In genomic region chr4:108762559-108763225, GRCh38 we compare ENCODE assay signal across 9 cellular contexts. TPM values are rescaled to one million over a fixed set of nuclear protein-coding genes. Genes with fewer than 3 reads are reported as not detected.
DNase-seq lines count a peak whose midpoint lies in the region; ATAC-seq, FAIRE-seq and TF ChIP-seq lines count a peak whose summit lies in the region.
"Had no signal": no experiment of that assay in that cellular context is flagged by ENCODE, and none has a peak within 500 bp of the region (broad histone marks: within the 10 kb centered on the region; RNA-seq: fewer than 3 reads in every experiment).

Gene ETNPPL, minus strand, starts transcription at chr4:108763053. Its CDS starts 155 bp downstream, at chr4:108762898.

- H3K27me3 Mint-ChIP-seq in CD4-positive, alpha-beta T cell = peaks cover 66% of the 10 kb centered on the region
- peaks cover 26% of the 10 kb centered on the region for H3K27me3 Mint-ChIP-seq in activated T-helper 17 cell treated with anti-CD3 and anti-CD28 coated beads, Interleukin-2, amount 50 U/mL, for 72 hours
- peaks cover 62% of the 10 kb centered on the region for H3K27me3 Mint-ChIP-seq in nephron progenitor cell (ENCODE audit: low read depth, poor library complexity)

- intact Hi-C loops in CD4-positive, alpha-beta T cell (cut with DNase I, micrococcal nuclease) = no loop called here

- peak; percentile 69 for ATAC-seq in CD4-positive, alpha-beta T cell (ENCODE audit: poor library complexity)
- peak; percentile 70 for ATAC-seq in activated T-helper 17 cell treated with anti-CD3 and anti-CD28 coated beads, Interleukin-2, amount 50 U/mL, for 72 hours (replicated peaks)
- no peak for ATAC-seq in HG03378 (IDR thresholded peaks at IDR 0.05; ENCODE audit: unreplicated experiment)

- H3K27ac ChIP-seq in CD4-positive, alpha-beta T cell (ENCODE audit: low read depth, low read length) = no peak within 1 kb of the TSS
- H3K27ac ChIP-seq in HUES48 (ENCODE audit: low read depth, low read length) = no peak within 1 kb of the TSS

- TF ChIP-seq CTCF in CD4-positive, alpha-beta T cell (IDR thresholded peaks at IDR 0.05) = no peak
- TF ChIP-seq CTCF in foreskin fibroblast (IDR thresholded peaks at IDR 0.05; ENCODE audit: low read depth, low read length) (no peak), nephron progenitor cell (IDR thresholded peaks at IDR 0.05) (no peak)

- H3K9ac ChIP-seq in HUES48 (ENCODE audit: low read depth, low read length) = peak within 1 kb of the TSS; percentile 28; the same call in 1 of the 2 replicates

- peaks cover 13% of the 10 kb centered on the region for H3K4me1 Mint-ChIP-seq in CD4-positive, alpha-beta T cell (ENCODE audit: low read depth)
- H3K4me1 Mint-ChIP-seq in activated T-helper 17 cell treated with anti-CD3 and anti-CD28 coated beads, Interleukin-2, amount 50 U/mL, for 72 hours = peaks cover 5% of the 10 kb centered on the region
- peaks cover 16% of the 10 kb centered on the region for H3K4me1 Mint-ChIP-seq in nephron progenitor cell

- H3K9me3 Mint-ChIP-seq in CD4-positive, alpha-beta T cell = no peaks in the 10 kb centered on the region
- no peaks in the 10 kb centered on the region for H3K9me3 Mint-ChIP-seq in activated T-helper 17 cell treated with anti-CD3 and anti-CD28 coated beads, Interleukin-2, amount 50 U/mL, for 72 hours
- peaks cover 4% of the 10 kb centered on the region for H3K9me3 Mint-ChIP-seq in nephron progenitor cell

- H3K27me3 ChIP-seq in CD4-positive, alpha-beta T cell (ENCODE audit: control insufficient read depth, insufficient read depth, low read length) = peaks cover 47% of the 10 kb centered on the region
- H3K27me3 ChIP-seq in HUES48 (ENCODE audit: control insufficient read depth, insufficient read depth, low read length) = peaks cover 26% of the 10 kb centered on the region

- peak; percentile 30 for FAIRE-seq in urothelium cell line (lab: Jason Lieb, UNC)

- H3K4me1 ChIP-seq in HUES48 (ENCODE audit: control insufficient read depth, insufficient read depth, low read length) = peaks cover 14% of the 10 kb centered on the region

- CTCF ChIA-PET in CD4-positive, alpha-beta T cell (lab: Charles Lee) = no interaction called here

- peak in 6 of 10 experiments; percentile 0 to 34 (median 7) for DNase-seq in CD4-positive, alpha-beta T cell
- DNase-seq in foreskin fibroblast (peak in 1 of 2 donors; percentile 49), nephron progenitor cell (peak; percentile 77), urothelium cell line (ENCODE audit: low spot score) (peak; percentile 82), NCI-H2029 (lab: John Stamatoyannopoulos, UW) (no peak)

- H3K9me3 ChIP-seq in CD4-positive, alpha-beta T cell (ENCODE audit: control insufficient read depth, low read length) = peaks cover 5% of the 10 kb centered on the region
- H3K9me3 ChIP-seq in HUES48 (ENCODE audit: control insufficient read depth, insufficient read depth, low read length) = no peaks in the 10 kb centered on the region

- H3K36me3 ChIP-seq in HUES48 (ENCODE audit: control insufficient read depth, insufficient read depth, low read length) = no peaks in the 10 kb centered on the region

- POLR2A ChIA-PET in CD4-positive, alpha-beta T cell (lab: Charles Lee) = no interaction called here

- H3K4me3 ChIP-seq in HUES48 (ENCODE audit: low read depth, low read length) (peak within 1 kb of the TSS; percentile 73), foreskin fibroblast (ENCODE audit: low read depth in 1 of 2, low read length in 2 of 2) (peak within 1 kb of the TSS; percentile 48 to 52)

- peak within 1 kb of the TSS; percentile 82 for H3K4me3 Mint-ChIP-seq in CD4-positive, alpha-beta T cell
- peak within 1 kb of the TSS; percentile 84 for H3K4me3 Mint-ChIP-seq in activated T-helper 17 cell treated with anti-CD3 and anti-CD28 coated beads, Interleukin-2, amount 50 U/mL, for 72 hours
- H3K4me3 Mint-ChIP-seq in nephron progenitor cell = peak within 1 kb of the TSS; percentile 86

- no peak within 1 kb of the TSS for H3K27ac Mint-ChIP-seq in CD4-positive, alpha-beta T cell
- no peak within 1 kb of the TSS for H3K27ac Mint-ChIP-seq in activated T-helper 17 cell treated with anti-CD3 and anti-CD28 coated beads, Interleukin-2, amount 50 U/mL, for 72 hours
- no peak within 1 kb of the TSS for H3K27ac Mint-ChIP-seq in nephron progenitor cell

- H3K36me3 Mint-ChIP-seq in CD4-positive, alpha-beta T cell (ENCODE audit: low read depth) = no peaks in the 10 kb centered on the region
- no peaks in the 10 kb centered on the region for H3K36me3 Mint-ChIP-seq in activated T-helper 17 cell treated with anti-CD3 and anti-CD28 coated beads, Interleukin-2, amount 50 U/mL, for 72 hours (ENCODE audit: low read depth)
- H3K36me3 Mint-ChIP-seq in nephron progenitor cell (ENCODE audit: low read depth) = no peaks in the 10 kb centered on the region

RNA-seq across cellular contexts. Expression of gene ETNPPL, which starts in this region (rescaled TPM):
- not detected for total RNA-seq in CD4-positive, alpha-beta T cell
- total RNA-seq in activated T-helper 17 cell treated with anti-CD3 and anti-CD28 coated beads, Interleukin-2, amount 50 U/mL, for 72 hours = not detected
- total RNA-seq: renal cortical epithelial cell had no signal

Comparison
In these comparisons a context has a peak if more than half of its experiments do, and no peak if none do; other contexts are left out.
1. Peak in DNase-seq and ATAC-seq in CD4-positive, alpha-beta T cell; RNA of the gene not detected or under 1 TPM.
2. Peak in ATAC-seq in activated T-helper 17 cell treated with anti-CD3 and anti-CD28 coated beads, Interleukin-2, amount 50 U/mL, for 72 hours; RNA of the gene not detected or under 1 TPM.